27 cellular contexts compared by ENCODE assay signal in the genomic region with DNA sequence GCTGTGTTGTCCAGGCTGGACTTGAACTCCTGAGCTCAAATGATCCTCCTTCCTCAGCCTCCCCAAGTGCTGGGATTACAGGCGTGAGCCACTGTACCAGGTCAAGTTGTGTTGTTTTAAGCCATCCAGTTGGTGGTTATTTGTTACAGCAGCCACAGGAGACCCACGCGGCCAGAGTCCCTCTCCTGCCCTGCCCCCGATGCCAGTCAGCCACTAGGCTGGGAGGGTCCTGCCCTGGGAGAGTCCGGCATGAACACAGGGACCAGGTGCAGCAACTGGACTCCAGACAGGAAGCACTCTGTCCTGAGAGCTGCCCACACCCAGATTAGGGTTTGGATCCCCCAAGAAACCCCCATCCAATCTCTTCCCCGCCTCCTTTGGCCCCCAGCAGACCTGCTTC. TPM values are rescaled to one million over a fixed set of nuclear protein-coding genes. Genes with fewer than 3 reads are reported as not detected.
"Had no signal": no experiment of that assay in that cellular context is flagged by ENCODE, and none has a peak within 500 bp of the region (broad histone marks: within the 10 kb centered on the region; RNA-seq: fewer than 3 reads in every experiment).

No MANE protein-coding gene starts in this region.

- ATAC-seq: natural killer cell; right lobe of liver; stimulated activated naive B cell treated with anti-CD40 and anti-IgM and Interleukin-4, amounts not matched to agents 10 μg/mL and 1 μg/mL and 100 μg/mL, for 72 hours; stimulated activated naive CD8-positive, alpha-beta T cell treated with anti-CD3 and anti-CD28 coated beads, Interleukin-15, Interleukin-2, amounts not matched to agents 100 U/mL and 50 U/mL, for 24 hours had no signal

- H3K4me1 ChIP-seq: left ventricle myocardium inferior, parathyroid adenoma, right atrium auricular region, right lobe of liver, stomach, testis, thyroid gland, transverse colon, upper lobe of left lung, vagina had no signal

- H3K9me3 ChIP-seq: heart right ventricle, left ventricle myocardium inferior, right atrium auricular region, right lobe of liver, stomach, testis, thyroid gland, transverse colon, upper lobe of left lung, vagina had no signal

- H3K4me1 Mint-ChIP-seq: naive B cell; natural killer cell; stimulated activated naive B cell treated with anti-CD40 and anti-IgM and Interleukin-4, amounts not matched to agents 10 μg/mL and 1 μg/mL and 100 μg/mL, for 72 hours had no signal

- H3K36me3 Mint-ChIP-seq: mesothelial cell of epicardium; naive B cell; natural killer cell; stimulated activated naive B cell treated with anti-CD40 and anti-IgM and Interleukin-4, amounts not matched to agents 10 μg/mL and 1 μg/mL and 100 μg/mL, for 72 hours had no signal

- DNase-seq: hippocampal formation; left ventricle myocardium inferior; mesendoderm; naive B cell; natural killer cell; nucleus accumbens; right lobe of liver; stimulated activated CD4-positive, alpha-beta T cell treated with anti-CD3 and anti-CD28 coated beads, Interleukin-2, amount 100 ng/mL, for 24 hours; stimulated activated CD4-positive, alpha-beta T cell treated with anti-CD3 and anti-CD28 coated beads, Interleukin-4, amount 100 ng/mL, for 1 hour; stimulated activated naive B cell treated with anti-CD40 and anti-IgM and Interleukin-4, amounts not matched to agents 10 μg/mL and 1 μg/mL and 100 μg/mL, for 72 hours; stimulated activated naive CD8-positive, alpha-beta T cell treated with anti-CD3 and anti-CD28 coated beads, Interleukin-15, Interleukin-2, amounts not matched to agents 100 U/mL and 50 U/mL, for 24 hours; stomach; testis; thyroid gland; transverse colon; upper lobe of left lung had no signal

- H3K9ac ChIP-seq: parathyroid adenoma had no signal

- H3K27ac ChIP-seq: heart right ventricle, left ventricle myocardium inferior, parathyroid adenoma, right atrium auricular region, right lobe of liver, stomach, testis, thyroid gland, transverse colon, upper lobe of left lung, vagina had no signal

- H3K4me3 ChIP-seq: heart right ventricle, left ventricle myocardium inferior, lung, right atrium auricular region, right lobe of liver, skin epidermis, stomach, testis, thyroid gland, transverse colon, upper lobe of left lung, vagina had no signal

- H3K27ac Mint-ChIP-seq: naive B cell; natural killer cell; progenitor cell of endocrine pancreas; stimulated activated naive B cell treated with anti-CD40 and anti-IgM and Interleukin-4, amounts not matched to agents 10 μg/mL and 1 μg/mL and 100 μg/mL, for 72 hours had no signal

- H3K4me3 Mint-ChIP-seq: mesothelial cell of epicardium; naive B cell; natural killer cell; stimulated activated naive B cell treated with anti-CD40 and anti-IgM and Interleukin-4, amounts not matched to agents 10 μg/mL and 1 μg/mL and 100 μg/mL, for 72 hours had no signal

- H3K9me3 Mint-ChIP-seq: mesothelial cell of epicardium, natural killer cell had no signal

- H3K27me3 ChIP-seq: right atrium auricular region, right lobe of liver, testis, thyroid gland, transverse colon, upper lobe of left lung, vagina had no signal

- H3K36me3 ChIP-seq: heart right ventricle, left ventricle myocardium inferior, right atrium auricular region, right lobe of liver, stomach, thyroid gland, transverse colon, upper lobe of left lung, vagina had no signal

RNA-seq across cellular contexts. Expression of a gene that starts 44.1 kb away (rescaled TPM):
- total RNA-seq: mononuclear cell, natural killer cell, osteocyte, pulmonary artery endothelial cell, right lobe of liver had no signal
